Comparison of ENCODE assay signal across 2 cellular contexts in genomic region chr1:9127395-9128160, GRCh38.
TF ChIP-seq lines count a peak whose summit lies in the region.

No MANE protein-coding gene starts in this region.

TF ChIP-seq in GM12878, 131 proteins besides CTCF, POLR2A, EP300 and RAD21:
- TF ChIP-seq GABPA (IDR thresholded peaks at IDR 0.05; ENCODE audit: low read depth), result no peak
- TF ChIP-seq MLLT1 (IDR thresholded peaks at IDR 0.05), result 0 out of 2 replicates have a peak, but pooled peaks have one; percentile 44
TF ChIP-seq in GM12878: peak in this region for 1.

TF ChIP-seq in HepG2, 621 proteins besides CTCF, POLR2A, EP300 and RAD21:
- TF ChIP-seq KAT8 (CRISPR knock-in tag; IDR thresholded peaks at IDR 0.05) (0 out of 2 replicates have a peak, but pooled peaks have one; percentile 2), ZNF343 (CRISPR knock-in tag; IDR thresholded peaks at IDR 0.05) (no peak), ZNF143 (CRISPR knock-in tag; IDR thresholded peaks at IDR 0.05) (no peak), MAFK (conservative IDR thresholded peaks at IDR 0.05 in 1 of 2, IDR thresholded peaks at IDR 0.05 in 1 of 2; ENCODE audit: low read length in 2 of 2) (peak; percentile 40 to 45; a peak in 2 of 4 replicates), MED1 (CRISPR knock-in tag; IDR thresholded peaks at IDR 0.05) (peak; percentile 14; the same call in 1 of the 2 replicates), MAFF (IDR thresholded peaks at IDR 0.05; ENCODE audit: low read depth, low read length) (0 out of 2 replicates have a peak, but pooled peaks have one; percentile 19), FOXC1 (CRISPR knock-in tag; IDR thresholded peaks at IDR 0.05; ENCODE audit: borderline replicate concordance) (peak; percentile 55; the same call in 1 of the 2 replicates)
